26 cellular contexts compared by ENCODE assay signal in genomic region chr2:10139536-10139935, GRCh38. TPM values are rescaled to one million over a fixed set of nuclear protein-coding genes. Genes with fewer than 3 reads are reported as not detected.
"Had no signal": no experiment of that assay in that cellular context is flagged by ENCODE, and none has a peak within 500 bp of the region (broad histone marks: within the 10 kb centered on the region; RNA-seq: fewer than 3 reads in every experiment).

No MANE protein-coding gene starts in this region.

- H3K9me3 ChIP-seq: body of pancreas, left lung, ovary, prostate gland, upper lobe of left lung had no signal

- DNase-seq: activated B cell treated with CpG ODN at 0.5 μM for 24 hours; activated CD4-positive, alpha-beta memory T cell treated with anti-CD3 and anti-CD28 coated beads for 36 hours; activated CD4-positive, alpha-beta T cell treated with anti-CD3 and anti-CD28 coated beads for 4 hours; anterior cingulate cortex; body of pancreas; dermis blood vessel endothelial cell; effector CD8-positive, alpha-beta T cell; foreskin melanocyte; glutamatergic neuron; immature natural killer cell; kidney glomerular epithelial cell; left lung; naive thymus-derived CD4-positive, alpha-beta T cell; stimulated activated CD4-positive, alpha-beta T cell treated with anti-CD3 and anti-CD28 coated beads, Interleukin-4, amount 100 ng/mL, for 24 hours; stimulated activated naive CD8-positive, alpha-beta T cell treated with anti-CD3 and anti-CD28 coated beads, Interleukin-15, Interleukin-2, amounts not matched to agents 100 U/mL and 50 U/mL, for 24 hours; T-helper 1 cell; T1000; upper lobe of left lung had no signal

- H3K27me3 Mint-ChIP-seq: activated B cell treated with CpG ODN at 0.5 μM for 24 hours; activated CD4-positive, alpha-beta memory T cell treated with anti-CD3 and anti-CD28 coated beads for 36 hours; activated naive CD4-positive, alpha-beta T cell treated with anti-CD3 and anti-CD28 coated beads, Interleukin-2, amount 50 U/mL, for 24 hours; naive thymus-derived CD4-positive, alpha-beta T cell had no signal

- H3K4me2 ChIP-seq: hepatocyte had no signal

- H3K4me3 Mint-ChIP-seq: activated B cell treated with CpG ODN at 0.5 μM for 24 hours; activated CD4-positive, alpha-beta memory T cell treated with anti-CD3 and anti-CD28 coated beads for 36 hours; activated naive CD4-positive, alpha-beta T cell treated with anti-CD3 and anti-CD28 coated beads, Interleukin-2, amount 50 U/mL, for 24 hours; immature natural killer cell had no signal

- H2AFZ ChIP-seq: hepatocyte had no signal

- H3K4me1 Mint-ChIP-seq: activated B cell treated with CpG ODN at 0.5 μM for 24 hours had no signal

- H3K27ac Mint-ChIP-seq: activated B cell treated with CpG ODN at 0.5 μM for 24 hours; activated CD4-positive, alpha-beta memory T cell treated with anti-CD3 and anti-CD28 coated beads for 36 hours; activated naive CD4-positive, alpha-beta T cell treated with anti-CD3 and anti-CD28 coated beads, Interleukin-2, amount 50 U/mL, for 24 hours had no signal

- H3K4me3 ChIP-seq: body of pancreas, cardiac muscle cell, hepatocyte, left lung, lung, ovary, prostate gland, upper lobe of left lung had no signal

- H3K9me3 Mint-ChIP-seq: activated B cell treated with CpG ODN at 0.5 μM for 24 hours; activated CD4-positive, alpha-beta memory T cell treated with anti-CD3 and anti-CD28 coated beads for 36 hours; activated naive CD4-positive, alpha-beta T cell treated with anti-CD3 and anti-CD28 coated beads, Interleukin-2, amount 50 U/mL, for 24 hours; immature natural killer cell; naive thymus-derived CD4-positive, alpha-beta T cell had no signal

- H3K27me3 ChIP-seq: body of pancreas, cardiac muscle cell, hepatocyte, left lung, ovary, upper lobe of left lung had no signal

- ATAC-seq: body of pancreas; esophagus mucosa; left lung; naive thymus-derived CD4-positive, alpha-beta T cell; stimulated activated naive CD8-positive, alpha-beta T cell treated with anti-CD3 and anti-CD28 coated beads, Interleukin-15, Interleukin-2, amounts not matched to agents 100 U/mL and 50 U/mL, for 24 hours had no signal

- H3K79me2 ChIP-seq: hepatocyte had no signal

- H3K36me3 Mint-ChIP-seq: activated naive CD4-positive, alpha-beta T cell treated with anti-CD3 and anti-CD28 coated beads, Interleukin-2, amount 50 U/mL, for 24 hours had no signal

- H3K4me1 ChIP-seq: body of pancreas, left lung, prostate gland, upper lobe of left lung had no signal

- H3K27ac ChIP-seq: body of pancreas, cardiac muscle cell, hepatocyte, left lung, ovary, prostate gland, upper lobe of left lung had no signal

- H3K36me3 ChIP-seq: cardiac muscle cell, ovary, prostate gland, upper lobe of left lung had no signal

RNA-seq across cellular contexts. Expression of gene RRM2, which starts 17.0 kb away (rescaled TPM):
- total RNA-seq: body of pancreas had no signal

RNA-seq across cellular contexts. Expression of gene CYS1, which starts 59.3 kb away (rescaled TPM):
- total RNA-seq: endothelial cell of umbilical vein had no signal
